In genomic region chr3:23877324-23877980, GRCh38 we compare ENCODE assay signal across 10 cellular contexts. TPM values are rescaled to one million over a fixed set of nuclear protein-coding genes. Genes with fewer than 3 reads are reported as not detected.
DNase-seq lines count a peak whose midpoint lies in the region; ATAC-seq, FAIRE-seq and TF ChIP-seq lines count a peak whose summit lies in the region.
"Had no signal": no experiment of that assay in that cellular context is flagged by ENCODE, and none has a peak within 500 bp of the region (broad histone marks: within the 10 kb centered on the region; RNA-seq: fewer than 3 reads in every experiment).

No MANE protein-coding gene starts in this region.

- peak; percentile 20 for FAIRE-seq in HTR-8/SVneo (lab: Jason Lieb, UNC)

- POLR2A ChIA-PET in AG04449 (lab: Yijun Ruan, JAX), result interaction anchor here (1.6 to 2.1 kb wide), 2 partner anchors 18 to 39 kb away, joined by 4 to 6 read pairs; partner anchors contain the start of genes NKIRAS1 and RPL15

- intact Hi-C loops in adrenal gland (cut with DNase I), result no loop called here

- H3K27ac ChIP-seq in adrenal gland, result no peak overlapping the region

- H3K9me3 ChIP-seq in adrenal gland (replicated peaks in 1 of 3), result no peaks in the 10 kb centered on the region

- no peak overlapping the region for H3K4me3 ChIP-seq in AG04449 (ENCODE audit: low read depth, low read length)
- H3K4me3 ChIP-seq in adrenal gland, result no peak overlapping the region

- H3K27me3 ChIP-seq in adrenal gland, result no peaks in the 10 kb centered on the region

- H3K36me3 ChIP-seq in adrenal gland (replicated peaks in 1 of 2), result no peaks in the 10 kb centered on the region

- no peak for ATAC-seq in GM18867 (IDR thresholded peaks at IDR 0.05; ENCODE audit: unreplicated experiment)
- ATAC-seq: T-cell had no signal

- CTCF ChIA-PET in AG04449 (lab: Yijun Ruan, JAX), result interaction anchor here (1.1 to 2.2 kb wide), 3 partner anchors 11 to 17 kb away, joined by 3 to 15 read pairs (median 5); no protein-coding TSS in a partner anchor

- DNase-seq in AG04449 (ENCODE audit: low read depth, low spot score) (peak; percentile 74), HTR-8/SVneo (ENCODE audit: insufficient read length, low spot score) (peak; percentile 46), adrenal gland (peak in 6 of 7 donors; percentile 38 to 82 (median 72)), kidney glomerular epithelial cell (lab: John Stamatoyannopoulos, UW) (peak; percentile 74), iPS-NIHi11 (ENCODE audit: low spot score) (no peak), NCI-H2171 (lab: John Stamatoyannopoulos, UW) (no peak), OCI-M2 (lab: John Stamatoyannopoulos, UW; ENCODE audit: unreplicated experiment) (no peak)
- DNase-seq: NCI-H1930, T-cell had no signal

- H3K4me1 ChIP-seq in adrenal gland (replicated peaks in 1 of 2), result peaks cover 14 to 25% of the 10 kb centered on the region in 2 donors

- TF ChIP-seq CTCF in AG04449 (IDR thresholded peaks at IDR 0.05; ENCODE audit: insufficient read depth, low read length, missing control alignments) (no peak), adrenal gland (IDR thresholded peaks at IDR 0.05) (no peak)

- TF ChIP-seq POLR2A in adrenal gland (IDR thresholded peaks at IDR 0.05), result no peak

- 29 to 43% (median 36%) methylated on average over 5 of the region's 5 CpGs for WGBS in adrenal gland, 4 donors

RNA-seq across cellular contexts. Expression of gene NKIRAS1, which starts 39.3 kb away (rescaled TPM):
- 10 to 100 TPM; 11.2 to 20.1 (median 15.1) TPM for total RNA-seq in adrenal gland
- polyA plus RNA-seq in adrenal gland, result 10 to 100 TPM in 1 of 3 donors, 1 to 10 TPM in 2; 6.7 to 31.4 (median 8.0) TPM

RNA-seq across cellular contexts. Expression of gene RPL15, which starts 39.5 kb away (rescaled TPM):
- total RNA-seq in adrenal gland, result 1,000 to 10,000 TPM in 7 of 8 donors, 100 to 1,000 TPM in 1; 760 to 2,308 (median 1,655) TPM
- 1,000 to 10,000 TPM; 1,857 to 3,034 (median 1,896) TPM for polyA plus RNA-seq in adrenal gland

Comparison
In these comparisons a context has a peak if more than half of its experiments do, and no peak if none do; other contexts are left out.
1. DNase-seq: peak in AG04449 (single experiment), HTR-8/SVneo (single experiment), adrenal gland (6 of 7) and kidney glomerular epithelial cell (single experiment); none in iPS-NIHi11 (single experiment), NCI-H2171 (single experiment) and OCI-M2 (single experiment).